ENCODE assay signal across 15 cellular contexts in the genomic region with DNA sequence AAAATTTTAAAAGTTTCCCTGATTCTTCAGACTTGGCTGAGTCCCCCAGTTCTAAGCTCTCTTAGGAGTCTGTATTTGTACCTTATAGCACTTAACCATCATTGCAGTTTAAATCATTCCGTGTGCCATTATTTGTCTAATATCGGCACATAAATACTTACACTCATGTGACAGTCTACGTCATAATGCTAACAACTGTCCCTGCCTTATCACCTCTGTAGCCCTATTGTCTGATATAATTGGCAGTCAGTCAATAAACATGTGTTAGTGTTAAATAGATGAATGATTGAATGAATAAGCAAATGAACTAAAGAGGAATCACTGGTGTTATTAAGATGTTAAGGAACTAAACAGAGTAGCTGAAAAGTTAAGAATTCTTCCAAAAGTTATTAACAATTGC.
DNase-seq lines count a peak whose midpoint lies in the region; ATAC-seq, FAIRE-seq and TF ChIP-seq lines count a peak whose summit lies in the region.
"Had no signal": no experiment of that assay in that cellular context is flagged by ENCODE, and none has a peak within 500 bp of the region (broad histone marks: within the 10 kb centered on the region; RNA-seq: fewer than 3 reads in every experiment).

No MANE protein-coding gene starts in this region.

- H3K4me1 ChIP-seq in HepG2 (ENCODE audit: insufficient read depth, low read length) (no peaks in the 10 kb centered on the region), right lobe of liver (no peaks in the 10 kb centered on the region), subcutaneous abdominal adipose tissue (ENCODE audit: control insufficient read depth in 5 of 5, insufficient read depth in 5 of 5, low read length in 5 of 5) (peaks cover 3 to 48% (median 39%) of the 10 kb centered on the region in 5 donors)
- H3K4me1 ChIP-seq: left lung, psoas muscle had no signal

- whole genome bisulfite sequencing in HepG2 (ENCODE audit: low lambda C conversion rate) = 45% methylated on average over 3 of the region's 3 CpGs
- 79% methylated on average over 3 of the region's 3 CpGs for WGBS in right lobe of liver (ENCODE audit: insufficient coverage, low coverage, low lambda C conversion rate, missing lambda C conversion rate)

- no peak for TF ChIP-seq RAD21 in HepG2 (CRISPR knock-in tag; IDR thresholded peaks at IDR 0.05)

- no peaks in the 10 kb centered on the region for H3K27me3 Mint-ChIP-seq in activated naive CD8-positive, alpha-beta T cell treated with anti-CD3 and anti-CD28 coated beads, Interleukin-2, amount 50 U/mL, for 24 hours

- H3K79me2 ChIP-seq in HepG2 (ENCODE audit: insufficient read depth, low read length) = no peaks in the 10 kb centered on the region

- H3K9me3 ChIP-seq in HepG2 (ENCODE audit: low read length) (no peaks in the 10 kb centered on the region), right lobe of liver (no peaks in the 10 kb centered on the region), subcutaneous abdominal adipose tissue (ENCODE audit: control insufficient read depth in 5 of 5, low read length in 5 of 5) (no peaks in the 10 kb centered on the region)
- H3K9me3 ChIP-seq: left lung, psoas muscle had no signal

- H3K9ac ChIP-seq in HepG2 (ENCODE audit: insufficient read depth, low read depth, low read length) (no peak overlapping the region), subcutaneous abdominal adipose tissue (ENCODE audit: low read length in 5 of 5) (no peak overlapping the region)

- ATAC-seq in HepG2 (no peak), right lobe of liver (no peak), HG03432 (IDR thresholded peaks at IDR 0.05; ENCODE audit: unreplicated experiment) (peak; percentile 1), GM21825 (IDR thresholded peaks at IDR 0.05; ENCODE audit: unreplicated experiment) (no peak)
- no peak for ATAC-seq in activated naive CD8-positive, alpha-beta T cell treated with anti-CD3 and anti-CD28 coated beads, Interleukin-2, amount 50 U/mL, for 24 hours
- ATAC-seq: left lung, psoas muscle had no signal

- CTCF ChIA-PET in HepG2 (lab: Yijun Ruan, JAX; ENCODE audit: low intra/inter-chr PET ratio, low total read pairs) (no interaction called here), GM10248 (lab: Yijun Ruan, JAX) (interaction anchor here (0.9 to 2.5 kb wide), 4 partner anchors 13 to 42 kb away, joined by 3 to 9 read pairs (median 4); no protein-coding TSS in a partner anchor)

- TF ChIP-seq CTCF in HepG2 (CRISPR knock-in tag; IDR thresholded peaks at IDR 0.05) (no peak), right lobe of liver (IDR thresholded peaks at IDR 0.05) (no peak), GM10248 (IDR thresholded peaks at IDR 0.05; ENCODE audit: control extremely low read depth, extremely low read depth, low read depth, missing control alignments) (no peak)

- H3K36me3 ChIP-seq in HepG2 (replicated peaks in 1 of 2; ENCODE audit: control insufficient read depth in 1 of 2, insufficient read depth in 2 of 2, low read length in 2 of 2) (no peaks in the 10 kb centered on the region), right lobe of liver (no peaks in the 10 kb centered on the region), subcutaneous abdominal adipose tissue (ENCODE audit: control insufficient read depth in 5 of 5, insufficient read depth in 5 of 5, low read length in 5 of 5) (peaks cover 0 to 10% (median 3%) of the 10 kb centered on the region in 5 donors)
- H3K36me3 ChIP-seq: left lung had no signal

- H3K27ac Mint-ChIP-seq in activated naive CD8-positive, alpha-beta T cell treated with anti-CD3 and anti-CD28 coated beads, Interleukin-2, amount 50 U/mL, for 24 hours = peak overlapping the region; percentile 16

- no peak overlapping the region for H2AFZ ChIP-seq in HepG2 (ENCODE audit: low read length)

- no peaks in the 10 kb centered on the region for H3K36me3 Mint-ChIP-seq in activated naive CD8-positive, alpha-beta T cell treated with anti-CD3 and anti-CD28 coated beads, Interleukin-2, amount 50 U/mL, for 24 hours (ENCODE audit: low read depth)

- intact Hi-C loops in HepG2 (cut with micrococcal nuclease; ENCODE audit: unreplicated experiment) = no loop called here
- intact Hi-C loops in right lobe of liver (cut with DNase I) = no loop called here
- intact Hi-C loops in posterior vena cava (cut with DNase I) = no loop called here

- FAIRE-seq in HepG2 (lab: Jason Lieb, UNC) = no peak
- FAIRE-seq: frontal cortex, HTR-8/SVneo had no signal

- POLR2A ChIA-PET in HepG2 (lab: Yijun Ruan, JAX) (no interaction called here), GM10248 (lab: Yijun Ruan, JAX) (no interaction called here)

- DNase-seq in HepG2 (ENCODE audit: low spot score) = no peak
- DNase-seq in right lobe of liver = no peak
- DNase-seq in activated naive CD8-positive, alpha-beta T cell treated with anti-CD3 and anti-CD28 coated beads, Interleukin-2, amount 50 U/mL, for 24 hours = no peak
- no peak for DNase-seq in posterior vena cava (ENCODE audit: low spot score)
- no peak for DNase-seq in GM10248 (ENCODE audit: extremely low spot score)
- DNase-seq: amygdala, NCI-H187 treated with DMSO at 0.1 percent for 48 hours had no signal

- TF ChIP-seq POLR2A in HepG2 (IDR thresholded peaks at IDR 0.05; ENCODE audit: insufficient read depth in 1 of 2, low read depth in 2 of 2, low read length in 2 of 2) (no peak), right lobe of liver (IDR thresholded peaks at IDR 0.05) (no peak)

- H3K27me3 ChIP-seq in HepG2 (ENCODE audit: control insufficient read depth in 1 of 2, insufficient read depth in 2 of 2, low read length in 2 of 2) (no peaks in the 10 kb centered on the region; a peak in 1 of 5 replicates), right lobe of liver (no peaks in the 10 kb centered on the region), subcutaneous abdominal adipose tissue (ENCODE audit: control insufficient read depth in 5 of 5, insufficient read depth in 4 of 5, low read length in 5 of 5) (no peaks in the 10 kb centered on the region)
- H3K27me3 ChIP-seq: left lung had no signal

- H3K4me2 ChIP-seq in HepG2 (ENCODE audit: low read depth, low read length) = no peak overlapping the region

- no peak for TF ChIP-seq EP300 in HepG2 (IDR thresholded peaks at IDR 0.05; ENCODE audit: low read depth in 2 of 2, low read length in 2 of 2)
- no peak for TF ChIP-seq EP300 in HepG2 (CRISPR knock-in tag; IDR thresholded peaks at IDR 0.05; ENCODE audit: borderline replicate concordance)

- no peaks in the 10 kb centered on the region for H4K20me1 ChIP-seq in HepG2 (ENCODE audit: insufficient read depth, low read length)

- peaks cover 58% of the 10 kb centered on the region for H3K4me1 Mint-ChIP-seq in activated naive CD8-positive, alpha-beta T cell treated with anti-CD3 and anti-CD28 coated beads, Interleukin-2, amount 50 U/mL, for 24 hours

- in situ Hi-C loops in HepG2 (cut with HindIII; ENCODE audit: extremely low pct_ligation_motif_present, low pct_unique_long_range_greater_than_20kb) = no loop called here

- no peak overlapping the region for H3K4me3 ChIP-seq in HepG2 (replicated peaks in 1 of 3; ENCODE audit: insufficient read depth in 1 of 3, low read depth in 2 of 3, low read length in 3 of 3)
- H3K4me3 ChIP-seq in right lobe of liver = no peak overlapping the region
- no peak overlapping the region for H3K4me3 ChIP-seq in subcutaneous abdominal adipose tissue (ENCODE audit: low read depth in 1 of 5, low read length in 5 of 5)
- H3K4me3 ChIP-seq: left lung, psoas muscle had no signal

- BruUV-seq in HepG2 (replicated peaks; lab: Mats Ljungman, UMichigan) = no TSS peak

- H3K27ac ChIP-seq in HepG2 (ENCODE audit: extremely low read length, insufficient read depth, low read length) = no peak overlapping the region
- no peak overlapping the region for H3K27ac ChIP-seq in right lobe of liver
- H3K27ac ChIP-seq in subcutaneous abdominal adipose tissue (ENCODE audit: low read depth, low read length) = peak overlapping the region; percentile 75
- H3K27ac ChIP-seq: left lung, psoas muscle, RWPE1 had no signal

- peaks cover 9% of the 10 kb centered on the region for H3K9me3 Mint-ChIP-seq in activated naive CD8-positive, alpha-beta T cell treated with anti-CD3 and anti-CD28 coated beads, Interleukin-2, amount 50 U/mL, for 24 hours

- peak overlapping the region; percentile 37 for H3K4me3 Mint-ChIP-seq in activated naive CD8-positive, alpha-beta T cell treated with anti-CD3 and anti-CD28 coated beads, Interleukin-2, amount 50 U/mL, for 24 hours

TF ChIP-seq in HepG2, 621 proteins besides CTCF, POLR2A, EP300 and RAD21:
- no peak for TF ChIP-seq TCF7 (IDR thresholded peaks at IDR 0.05; ENCODE audit: low read depth)
- TF ChIP-seq CREB1 (IDR thresholded peaks at IDR 0.05) = 0 out of 2 replicates have a peak, but pooled peaks have one; percentile 38
- TF ChIP-seq CREB1 (CRISPR knock-in tag; IDR thresholded peaks at IDR 0.05) = no peak
- TF ChIP-seq, protein P1, sequence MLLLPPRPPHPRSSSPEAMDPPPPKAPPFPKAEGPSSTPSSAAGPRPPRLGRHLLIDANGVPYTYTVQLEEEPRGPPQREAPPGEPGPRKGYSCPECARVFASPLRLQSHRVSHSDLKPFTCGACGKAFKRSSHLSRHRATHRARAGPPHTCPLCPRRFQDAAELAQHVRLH (CRISPR knock-in tag; IDR thresholded peaks at IDR 0.05; ENCODE audit: borderline replicate concordance, low read depth) = no peak
